In the genomic region with DNA sequence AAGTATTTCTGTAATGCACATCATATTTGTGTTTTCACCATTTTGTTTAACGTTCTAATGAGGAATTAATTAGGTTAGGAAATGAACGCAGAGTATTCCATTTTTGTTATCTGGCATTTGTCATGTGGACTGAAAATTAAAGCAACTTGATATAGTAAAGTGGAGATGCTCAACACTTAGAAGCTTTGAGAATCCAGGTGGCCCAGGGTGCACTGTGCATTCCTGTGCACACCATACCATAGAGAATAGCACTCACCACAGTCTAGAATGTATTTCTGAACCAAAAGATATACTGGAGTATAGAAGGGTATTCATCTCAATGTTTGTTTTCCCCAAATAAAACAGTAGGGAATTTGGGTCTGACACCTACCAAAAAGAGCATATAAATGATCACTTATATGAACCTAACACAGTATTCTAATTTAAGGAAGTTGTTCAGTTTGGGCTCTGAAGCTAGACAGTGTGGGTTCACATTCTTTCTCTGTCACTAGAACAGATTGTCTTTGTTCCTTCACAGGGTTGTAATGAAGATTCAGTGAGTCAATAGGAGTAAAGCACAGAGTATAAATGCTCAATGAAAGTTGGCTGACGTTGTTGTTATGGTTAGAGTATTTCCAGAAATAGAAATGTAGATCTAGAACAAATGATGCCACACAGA, we compare ENCODE assay signal across 1 cellular context.
TF ChIP-seq lines count a peak whose summit lies in the region.

No MANE protein-coding gene starts in this region.

TF ChIP-seq in GM23338, 12 proteins besides CTCF, POLR2A, EP300 and RAD21 (continued from another document):
- TF ChIP-seq, protein P1, sequence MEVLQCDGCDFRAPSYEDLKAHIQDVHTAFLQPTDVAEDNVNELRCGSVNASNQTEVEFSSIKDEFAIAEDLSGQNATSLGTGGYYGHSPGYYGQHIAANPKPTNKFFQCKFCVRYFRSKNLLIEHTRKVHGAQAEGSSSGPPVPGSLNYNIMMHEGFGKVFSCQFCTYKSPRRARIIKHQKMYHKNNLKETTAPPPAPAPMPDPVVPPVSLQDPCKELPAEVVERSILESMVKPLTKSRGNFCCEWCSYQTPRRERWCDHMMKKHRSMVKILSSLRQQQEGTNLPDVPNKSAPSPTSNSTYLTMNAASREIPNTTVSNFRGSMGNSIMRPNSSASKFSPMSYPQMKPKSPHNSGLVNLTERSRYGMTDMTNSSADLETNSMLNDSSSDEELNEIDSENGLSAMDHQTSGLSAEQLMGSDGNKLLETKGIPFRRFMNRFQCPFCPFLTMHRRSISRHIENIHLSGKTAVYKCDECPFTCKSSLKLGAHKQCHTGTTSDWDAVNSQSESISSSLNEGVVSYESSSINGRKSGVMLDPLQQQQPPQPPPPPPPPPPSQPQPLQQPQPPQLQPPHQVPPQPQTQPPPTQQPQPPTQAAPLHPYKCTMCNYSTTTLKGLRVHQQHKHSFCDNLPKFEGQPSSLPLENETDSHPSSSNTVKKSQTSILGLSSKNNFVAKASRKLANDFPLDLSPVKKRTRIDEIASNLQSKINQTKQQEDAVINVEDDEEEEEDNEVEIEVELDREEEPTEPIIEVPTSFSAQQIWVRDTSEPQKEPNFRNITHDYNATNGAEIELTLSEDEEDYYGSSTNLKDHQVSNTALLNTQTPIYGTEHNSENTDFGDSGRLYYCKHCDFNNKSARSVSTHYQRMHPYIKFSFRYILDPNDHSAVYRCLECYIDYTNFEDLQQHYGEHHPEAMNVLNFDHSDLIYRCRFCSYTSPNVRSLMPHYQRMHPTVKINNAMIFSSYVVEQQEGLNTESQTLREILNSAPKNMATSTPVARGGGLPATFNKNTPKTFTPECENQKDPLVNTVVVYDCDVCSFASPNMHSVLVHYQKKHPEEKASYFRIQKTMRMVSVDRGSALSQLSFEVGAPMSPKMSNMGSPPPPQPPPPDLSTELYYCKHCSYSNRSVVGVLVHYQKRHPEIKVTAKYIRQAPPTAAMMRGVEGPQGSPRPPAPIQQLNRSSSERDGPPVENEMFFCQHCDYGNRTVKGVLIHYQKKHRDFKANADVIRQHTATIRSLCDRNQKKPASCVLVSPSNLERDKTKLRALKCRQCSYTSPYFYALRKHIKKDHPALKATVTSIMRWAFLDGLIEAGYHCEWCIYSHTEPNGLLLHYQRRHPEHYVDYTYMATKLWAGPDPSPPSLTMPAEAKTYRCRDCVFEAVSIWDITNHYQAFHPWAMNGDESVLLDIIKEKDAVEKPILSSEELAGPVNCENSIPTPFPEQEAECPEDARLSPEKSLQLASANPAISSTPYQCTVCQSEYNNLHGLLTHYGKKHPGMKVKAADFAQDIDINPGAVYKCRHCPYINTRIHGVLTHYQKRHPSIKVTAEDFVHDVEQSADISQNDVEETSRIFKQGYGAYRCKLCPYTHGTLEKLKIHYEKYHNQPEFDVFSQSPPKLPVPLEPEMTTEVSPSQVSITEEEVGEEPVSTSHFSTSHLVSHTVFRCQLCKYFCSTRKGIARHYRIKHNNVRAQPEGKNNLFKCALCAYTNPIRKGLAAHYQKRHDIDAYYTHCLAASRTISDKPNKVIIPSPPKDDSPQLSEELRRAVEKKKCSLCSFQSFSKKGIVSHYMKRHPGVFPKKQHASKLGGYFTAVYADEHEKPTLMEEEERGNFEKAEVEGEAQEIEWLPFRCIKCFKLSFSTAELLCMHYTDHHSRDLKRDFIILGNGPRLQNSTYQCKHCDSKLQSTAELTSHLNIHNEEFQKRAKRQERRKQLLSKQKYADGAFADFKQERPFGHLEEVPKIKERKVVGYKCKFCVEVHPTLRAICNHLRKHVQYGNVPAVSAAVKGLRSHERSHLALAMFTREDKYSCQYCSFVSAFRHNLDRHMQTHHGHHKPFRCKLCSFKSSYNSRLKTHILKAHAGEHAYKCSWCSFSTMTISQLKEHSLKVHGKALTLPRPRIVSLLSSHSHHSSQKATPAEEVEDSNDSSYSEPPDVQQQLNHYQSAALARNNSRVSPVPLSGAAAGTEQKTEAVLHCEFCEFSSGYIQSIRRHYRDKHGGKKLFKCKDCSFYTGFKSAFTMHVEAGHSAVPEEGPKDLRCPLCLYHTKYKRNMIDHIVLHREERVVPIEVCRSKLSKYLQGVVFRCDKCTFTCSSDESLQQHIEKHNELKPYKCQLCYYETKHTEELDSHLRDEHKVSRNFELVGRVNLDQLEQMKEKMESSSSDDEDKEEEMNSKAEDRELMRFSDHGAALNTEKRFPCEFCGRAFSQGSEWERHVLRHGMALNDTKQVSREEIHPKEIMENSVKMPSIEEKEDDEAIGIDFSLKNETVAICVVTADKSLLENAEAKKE (CRISPR knock-in tag; IDR thresholded peaks at IDR 0.05), result no peak
- TF ChIP-seq STAT1 (IDR thresholded peaks at IDR 0.05; ENCODE audit: unreplicated experiment), result no peak
